In genomic region chr5:147431586-147431985, GRCh38 we compare ENCODE assay signal across 21 cellular contexts.
A peak's percentile ranks its signal among the peaks of the same experiment; 100 is the strongest.
DNase-seq lines count a peak whose midpoint lies in the region; TF ChIP-seq lines count a peak whose summit lies in the region.
"Had no signal": no experiment of that assay in that cellular context is flagged by ENCODE, and none has a peak within 500 bp of the region (broad histone marks: within the 10 kb centered on the region; RNA-seq: fewer than 3 reads in every experiment).

No MANE protein-coding gene starts in this region.

- peaks cover 98% of the 10 kb centered on the region for H3K79me2 ChIP-seq in neural cell (replicated peaks; ENCODE audit: insufficient read depth, low read length)

- H3K9me2 ChIP-seq in neural cell (ENCODE audit: insufficient read depth, low read length), result no peaks in the 10 kb centered on the region

- no peaks in the 10 kb centered on the region for H3F3A ChIP-seq in neural cell (ENCODE audit: insufficient read depth, low read length, poor library complexity, severe bottlenecking)

- H3K4me2 ChIP-seq in neural cell (ENCODE audit: low read length), result no peak overlapping the region
- H3K4me2 ChIP-seq: KMS-11 had no signal

- H3K4me3 ChIP-seq in neural cell (ENCODE audit: low read length) (no peak overlapping the region), vagina (no peak overlapping the region)
- H3K4me3 ChIP-seq: thyroid gland had no signal

- H3K27ac Mint-ChIP-seq in chondrocyte (ENCODE audit: unreplicated experiment), result peak overlapping the region; percentile 77
- H3K27ac Mint-ChIP-seq: activated CD4-positive, alpha-beta memory T cell treated with anti-CD3 and anti-CD28 coated beads, Interleukin-2, amount 10 ng/mL, durations not matched to agents 7 days and 5 days; stimulated activated effector memory CD8-positive, alpha-beta T cell treated with anti-CD3 and anti-CD28 coated beads, Interleukin-12 subunit alpha, Interleukin-12 subunit beta, amount 100 ng/mL, for 72 hours had no signal

- H3K27me3 ChIP-seq in neural cell (ENCODE audit: insufficient read depth, low read depth, low read length), result no peaks in the 10 kb centered on the region
- H3K27me3 ChIP-seq in vagina, result no peaks in the 10 kb centered on the region
- H3K27me3 ChIP-seq: neutrophil, thyroid gland had no signal

- H3K9me3 Mint-ChIP-seq in chondrocyte (ENCODE audit: low read depth), result no peaks in the 10 kb centered on the region
- H3K9me3 Mint-ChIP-seq: activated CD4-positive, alpha-beta memory T cell treated with anti-CD3 and anti-CD28 coated beads, Interleukin-2, amount 10 ng/mL, durations not matched to agents 7 days and 5 days had no signal

- peaks cover 97% of the 10 kb centered on the region for H4K20me1 ChIP-seq in neural cell (ENCODE audit: insufficient read depth)

- no peak overlapping the region for H3K27ac ChIP-seq in neural cell (ENCODE audit: low read length)
- H3K27ac ChIP-seq in vagina, result peak overlapping the region; percentile 63
- H3K27ac ChIP-seq: KMS-11, neutrophil, thyroid gland had no signal

- H3K36me3 Mint-ChIP-seq in chondrocyte (ENCODE audit: low read depth), result peaks cover 2% of the 10 kb centered on the region
- H3K36me3 Mint-ChIP-seq: stimulated activated effector memory CD8-positive, alpha-beta T cell treated with anti-CD3 and anti-CD28 coated beads, Interleukin-12 subunit alpha, Interleukin-12 subunit beta, amount 100 ng/mL, for 72 hours had no signal

- H2AFZ ChIP-seq in neural cell (ENCODE audit: low read depth, low read length), result no peak overlapping the region

- DNase-seq in NCI-H82 (lab: John Stamatoyannopoulos, UW), result peak; percentile 38
- DNase-seq in NCI-H82 treated with DMSO at 0.1 percent for 48 hours (lab: John Stamatoyannopoulos, UW; ENCODE audit: unreplicated experiment), result no peak
- no peak for DNase-seq in chondrocyte (ENCODE audit: low spot score)
- DNase-seq in vagina (ENCODE audit: extremely low spot score in 2 of 2), result no peak
- no peak for DNase-seq in cerebellar cortex (ENCODE audit: low spot score)
- no peak for DNase-seq in ecto neural progenitor cell (ENCODE audit: low spot score)
- no peak for DNase-seq in OCI-M1 (lab: John Stamatoyannopoulos, UW)
- DNase-seq: activated CD4-positive, alpha-beta memory T cell treated with anti-CD3 and anti-CD28 coated beads, Interleukin-2, amount 10 ng/mL, durations not matched to agents 7 days and 5 days; amniotic stem cell; central memory CD4-positive, alpha-beta T cell; hypothalamus; midbrain; NCI-H1105; NCI-H2081 treated with DMSO at 0.1 percent for 48 hours; NCI-H510A; right cardiac atrium; thyroid gland had no signal

- H3K4me3 Mint-ChIP-seq in chondrocyte (ENCODE audit: unreplicated experiment), result no peak overlapping the region
- H3K4me3 Mint-ChIP-seq: activated CD4-positive, alpha-beta memory T cell treated with anti-CD3 and anti-CD28 coated beads, Interleukin-2, amount 10 ng/mL, durations not matched to agents 7 days and 5 days; stimulated activated effector memory CD8-positive, alpha-beta T cell treated with anti-CD3 and anti-CD28 coated beads, Interleukin-12 subunit alpha, Interleukin-12 subunit beta, amount 100 ng/mL, for 72 hours had no signal

- peaks cover 52% of the 10 kb centered on the region for H3K4me1 Mint-ChIP-seq in chondrocyte (ENCODE audit: low read depth)
- H3K4me1 Mint-ChIP-seq: activated CD4-positive, alpha-beta memory T cell treated with anti-CD3 and anti-CD28 coated beads, Interleukin-2, amount 10 ng/mL, durations not matched to agents 7 days and 5 days; stimulated activated effector memory CD8-positive, alpha-beta T cell treated with anti-CD3 and anti-CD28 coated beads, Interleukin-12 subunit alpha, Interleukin-12 subunit beta, amount 100 ng/mL, for 72 hours had no signal

- no peaks in the 10 kb centered on the region for H3K27me3 Mint-ChIP-seq in chondrocyte (ENCODE audit: low read depth)
- H3K27me3 Mint-ChIP-seq: activated CD4-positive, alpha-beta memory T cell treated with anti-CD3 and anti-CD28 coated beads, Interleukin-2, amount 10 ng/mL, durations not matched to agents 7 days and 5 days had no signal

- H3K9me3 ChIP-seq in neural cell (ENCODE audit: low read length) (no peaks in the 10 kb centered on the region), vagina (no peaks in the 10 kb centered on the region)
- H3K9me3 ChIP-seq: neutrophil, thyroid gland had no signal

- peaks cover 54% of the 10 kb centered on the region for H3K4me1 ChIP-seq in vagina

- TF ChIP-seq POLR2A in vagina (IDR thresholded peaks at IDR 0.05), result no peak

- TF ChIP-seq CTCF in chondrocyte (IDR thresholded peaks at IDR 0.05) (no peak), neural cell (IDR thresholded peaks at IDR 0.05; ENCODE audit: poor library complexity, severe bottlenecking) (no peak), vagina (IDR thresholded peaks at IDR 0.05) (no peak)

- H3K36me3 ChIP-seq in neural cell (ENCODE audit: insufficient read depth, low read length) (peaks cover 5% of the 10 kb centered on the region), vagina (no peaks in the 10 kb centered on the region)
- H3K36me3 ChIP-seq: neutrophil, thyroid gland had no signal

- TF ChIP-seq RAD21 in neural cell (conservative IDR thresholded peaks at IDR 0.05), result no peak

- TF ChIP-seq EP300 in neural cell (conservative IDR thresholded peaks at IDR 0.05; ENCODE audit: poor library complexity, severe bottlenecking), result no peak

- intact Hi-C loops in vagina (cut with DNase I), result no loop called here

- no peak overlapping the region for H3K9ac ChIP-seq in neural cell (ENCODE audit: low read length)
- H3K9ac ChIP-seq: KMS-11 had no signal

TF ChIP-seq in neural cell, 6 proteins besides CTCF, POLR2A, EP300 and RAD21:
- no peak for TF ChIP-seq EZH2 (IDR thresholded peaks at IDR 0.05; ENCODE audit: borderline replicate concordance, insufficient read depth, low read length, poor library complexity, severe bottlenecking)
- TF ChIP-seq SMC3 (conservative IDR thresholded peaks at IDR 0.05; ENCODE audit: poor library complexity), result no peak
- peak; percentile 13 for TF ChIP-seq POLR2AphosphoS5 (IDR thresholded peaks at IDR 0.05)
- no peak for TF ChIP-seq TAF1 (IDR thresholded peaks at IDR 0.05; ENCODE audit: low read depth)
- no peak for TF ChIP-seq REST (IDR thresholded peaks at IDR 0.05; ENCODE audit: borderline replicate concordance)
- TF ChIP-seq MXI1 (conservative IDR thresholded peaks at IDR 0.05; ENCODE audit: poor library complexity, severe bottlenecking), result no peak
TF ChIP-seq in neural cell: peak in this region for 1.
